In genomic region chr3:156554842-156555687, GRCh38 we compare ENCODE assay signal across 1 cellular context.
TF ChIP-seq lines count a peak whose summit lies in the region.

Gene SSR3, minus strand, starts transcription at chr3:156555117. Its CDS starts 28 bp downstream, at chr3:156555089.

TF ChIP-seq in HepG2, 621 proteins besides CTCF, POLR2A, EP300 and RAD21 (continued from another document and continues in another):
- TF ChIP-seq DMTF1 (CRISPR knock-in tag; IDR thresholded peaks at IDR 0.05) (no peak), MTF2 (CRISPR knock-in tag; IDR thresholded peaks at IDR 0.05; ENCODE audit: borderline replicate concordance) (0 out of 2 replicates have a peak, but pooled peaks have one; percentile 60), ZNF510 (CRISPR knock-in tag; IDR thresholded peaks at IDR 0.05; ENCODE audit: low read depth) (no peak), ZNF18 (CRISPR knock-in tag; IDR thresholded peaks at IDR 0.05; ENCODE audit: insufficient replicate concordance) (no peak), ARID4A (CRISPR knock-in tag; IDR thresholded peaks at IDR 0.05; ENCODE audit: borderline replicate concordance) (peak; percentile 90), XBP1 (CRISPR knock-in tag; IDR thresholded peaks at IDR 0.05) (peak; percentile 99), KLF6 (CRISPR knock-in tag; IDR thresholded peaks at IDR 0.05) (0 out of 2 replicates have a peak, but pooled peaks have one; percentile 20), PHB2 (IDR thresholded peaks at IDR 0.05; ENCODE audit: partially characterized antibody) (no peak), ZNF205 (CRISPR knock-in tag; IDR thresholded peaks at IDR 0.05) (no peak), ZXDC (CRISPR knock-in tag; IDR thresholded peaks at IDR 0.05) (no peak), ESRRA (CRISPR knock-in tag; IDR thresholded peaks at IDR 0.05; ENCODE audit: low read depth) (no peak), FOXP4 (CRISPR knock-in tag; IDR thresholded peaks at IDR 0.05) (no peak), POGK (CRISPR knock-in tag; conservative IDR thresholded peaks at IDR 0.05) (0 out of 2 replicates have a peak, but pooled peaks have one; percentile 33), REST (IDR thresholded peaks at IDR 0.05; ENCODE audit: borderline replicate concordance in 1 of 2, low read depth in 1 of 2, low read length in 2 of 2) (no peak), SKI (IDR thresholded peaks at IDR 0.05; ENCODE audit: partially characterized antibody) (peak; percentile 41), KDM5A (IDR thresholded peaks at IDR 0.05; ENCODE audit: borderline replicate concordance, low read length) (no peak; the same call in 1 of the 2 replicates), ZNF572 (CRISPR knock-in tag; IDR thresholded peaks at IDR 0.05) (no peak), DNMT3B (CRISPR knock-in tag; conservative IDR thresholded peaks at IDR 0.05) (no peak; the same call in 1 of the 2 replicates), ZNF724P (CRISPR knock-in tag; IDR thresholded peaks at IDR 0.05; ENCODE audit: borderline replicate concordance) (peak; percentile 65), ZNF17 (CRISPR knock-in tag; IDR thresholded peaks at IDR 0.05) (no peak), TBL1XR1 (IDR thresholded peaks at IDR 0.05; ENCODE audit: borderline replicate concordance, low read length, partially characterized antibody) (peak; percentile 51), THAP11 (CRISPR knock-in tag; IDR thresholded peaks at IDR 0.05) (peak; percentile 98), NRL (CRISPR knock-in tag; IDR thresholded peaks at IDR 0.05; ENCODE audit: borderline replicate concordance) (peak; percentile 88; the same call in 1 of the 2 replicates), PAX8 (CRISPR knock-in tag; IDR thresholded peaks at IDR 0.05; ENCODE audit: borderline replicate concordance) (no peak), MEIS2 (CRISPR knock-in tag; IDR thresholded peaks at IDR 0.05) (no peak), ATRX (CRISPR knock-in tag; IDR thresholded peaks at IDR 0.05; ENCODE audit: borderline replicate concordance) (no peak), PATZ1 (CRISPR knock-in tag; IDR thresholded peaks at IDR 0.05) (no peak), ZNF503 (CRISPR knock-in tag; IDR thresholded peaks at IDR 0.05) (no peak), MAZ (IDR thresholded peaks at IDR 0.05; ENCODE audit: borderline replicate concordance, low read depth, low read length) (no peak), MAZ (CRISPR knock-in tag; IDR thresholded peaks at IDR 0.05; ENCODE audit: low read depth) (peak; percentile 52; the same call in 1 of the 2 replicates), ELF3 (CRISPR knock-in tag; IDR thresholded peaks at IDR 0.05) (0 out of 2 replicates have a peak, but pooled peaks have one; percentile 5), ZNF607 (CRISPR knock-in tag; IDR thresholded peaks at IDR 0.05; ENCODE audit: borderline replicate concordance) (no peak), ELF1 (CRISPR knock-in tag; IDR thresholded peaks at IDR 0.05) (peak; percentile 99), ZNF382 (CRISPR knock-in tag; IDR thresholded peaks at IDR 0.05; ENCODE audit: borderline replicate concordance) (no peak)
